ENCODE assay signal across 8 cellular contexts in genomic region chr22:44620129-44620840, GRCh38.
DNase-seq lines count a peak whose midpoint lies in the region; ATAC-seq, FAIRE-seq and TF ChIP-seq lines count a peak whose summit lies in the region.

No MANE protein-coding gene starts in this region.

- no peak for TF ChIP-seq EP300 in SK-N-SH (IDR thresholded peaks at IDR 0.05; ENCODE audit: borderline replicate concordance in 1 of 2, low read depth in 1 of 2, low read length in 1 of 2)
- TF ChIP-seq EP300 in HepG2 (IDR thresholded peaks at IDR 0.05; ENCODE audit: low read depth in 2 of 2, low read length in 2 of 2) = no peak
- no peak for TF ChIP-seq EP300 in HepG2 (CRISPR knock-in tag; IDR thresholded peaks at IDR 0.05; ENCODE audit: borderline replicate concordance)

- H3K4me1 ChIP-seq in SK-N-SH (ENCODE audit: control insufficient read depth in 1 of 2, insufficient read depth in 2 of 2, low read depth in 1 of 2, low read length in 1 of 2) (no peaks in the 10 kb centered on the region; a peak in 1 of 4 replicates), HepG2 (ENCODE audit: insufficient read depth, low read length) (no peaks in the 10 kb centered on the region)

- FAIRE-seq in HepG2 (lab: Jason Lieb, UNC) = no peak

- H3K9me3 ChIP-seq in SK-N-SH (no peaks in the 10 kb centered on the region), HepG2 (ENCODE audit: low read length) (no peaks in the 10 kb centered on the region)

- CTCF ChIA-PET in SK-N-SH (lab: Yijun Ruan, JAX) (interaction anchor here (0.9 kb wide), 1 partner anchor 64 kb away, joined by 3 read pairs; no protein-coding TSS in a partner anchor), HepG2 (lab: Yijun Ruan, JAX; ENCODE audit: low intra/inter-chr PET ratio, low total read pairs) (no interaction called here)

- H3K79me2 ChIP-seq in SK-N-SH (ENCODE audit: insufficient read depth) (no peaks in the 10 kb centered on the region), HepG2 (ENCODE audit: insufficient read depth, low read length) (no peaks in the 10 kb centered on the region)

- H3K4me3 ChIP-seq in SK-N-SH (ENCODE audit: low read depth in 2 of 2, low read length in 1 of 2) = no peak overlapping the region
- H3K4me3 ChIP-seq in HepG2 (replicated peaks in 1 of 3; ENCODE audit: insufficient read depth in 1 of 3, low read depth in 2 of 3, low read length in 3 of 3) = peak overlapping the region in 1 of 3 experiments; percentile 15; a peak in 2 of 6 replicates

- H3K27ac ChIP-seq in SK-N-SH (ENCODE audit: low read depth in 2 of 2, low read length in 1 of 2) (no peak overlapping the region), HepG2 (ENCODE audit: extremely low read length, insufficient read depth, low read length) (no peak overlapping the region)

- H3K4me3 Mint-ChIP-seq in brain = peak overlapping the region in 3 of 5 experiments; percentile 43 to 69 (median 65)

- H4K20me1 ChIP-seq in SK-N-SH (ENCODE audit: insufficient read depth) (no peaks in the 10 kb centered on the region), HepG2 (ENCODE audit: insufficient read depth, low read length) (no peaks in the 10 kb centered on the region)

- 67% methylated on average over 33 of the region's 48 CpGs for whole genome bisulfite sequencing in SK-N-SH (ENCODE audit: low lambda C conversion rate)
- 0% methylated on average over 4 of the region's 48 CpGs for WGBS in HepG2 (ENCODE audit: low lambda C conversion rate)

- no peak for TF ChIP-seq RAD21 in SK-N-SH (IDR thresholded peaks at IDR 0.05; ENCODE audit: low read length)
- no peak for TF ChIP-seq RAD21 in HepG2 (CRISPR knock-in tag; IDR thresholded peaks at IDR 0.05)

- H3K27me3 ChIP-seq in SK-N-SH (ENCODE audit: insufficient read depth) (no peaks in the 10 kb centered on the region), HepG2 (ENCODE audit: control insufficient read depth in 1 of 2, insufficient read depth in 2 of 2, low read length in 2 of 2) (peaks cover 5 to 14% of the 10 kb centered on the region in 2 experiments; a peak in 4 of 5 replicates)

- H3K9me3 Mint-ChIP-seq in brain = peaks cover 1 to 5% (median 2%) of the 10 kb centered on the region in 5 experiments

- peak; percentile 75 for DNase-seq in SK-N-SH
- peak; percentile 23 to 71 (median 52) for DNase-seq in activated CD4-positive, CD25-positive, alpha-beta regulatory T cell (lab: John Stamatoyannopoulos, UW)
- DNase-seq in HepG2 (ENCODE audit: low spot score) = peak; percentile 49
- peak; percentile 36 for DNase-seq in stimulated activated CD8-positive, alpha-beta memory T cell treated with anti-CD3 and anti-CD28 coated beads, Interleukin-15, amount 100 ng/mL, for 24 hours (ENCODE audit: low read depth)
- DNase-seq in HPDE6-E6E7 (ENCODE audit: extremely low spot score) = no peak
- no peak for DNase-seq in inferior parietal cortex (ENCODE audit: extremely low spot score)

- POLR2A ChIA-PET in SK-N-SH (lab: Yijun Ruan, JAX) (no interaction called here), HepG2 (lab: Yijun Ruan, JAX) (no interaction called here)

- no peaks in the 10 kb centered on the region for H3K9me2 ChIP-seq in SK-N-SH

- H3K4me2 ChIP-seq in SK-N-SH (no peak overlapping the region), HepG2 (ENCODE audit: low read depth, low read length) (peak overlapping the region; percentile 22; the same call in 1 of the 2 replicates)

- in situ Hi-C loops in HepG2 (cut with HindIII; ENCODE audit: extremely low pct_ligation_motif_present, low pct_unique_long_range_greater_than_20kb) = loop anchor here (10.0 kb wide), 1 partner anchor 265 kb away; no protein-coding TSS in a partner anchor

- ATAC-seq in SK-N-SH treated with all-trans-retinoic acid at 6 μM for 48 hours (no peak), HepG2 (peak; percentile 38)

- no TSS peak for BruUV-seq in HepG2 (replicated peaks; lab: Mats Ljungman, UMichigan)

- H3K27ac Mint-ChIP-seq in brain = peak overlapping the region in 2 of 5 experiments; percentile 92 to 97

- H3K36me3 ChIP-seq in SK-N-SH (replicated peaks in 1 of 2; ENCODE audit: control insufficient read depth in 1 of 2, insufficient read depth in 2 of 2, low read length in 1 of 2) (no peaks in the 10 kb centered on the region), HepG2 (replicated peaks in 1 of 2; ENCODE audit: control insufficient read depth in 1 of 2, insufficient read depth in 2 of 2, low read length in 2 of 2) (no peaks in the 10 kb centered on the region)

- no peak overlapping the region for H3K9ac ChIP-seq in SK-N-SH
- H3K9ac ChIP-seq in HepG2 (ENCODE audit: insufficient read depth, low read depth, low read length) = no peak overlapping the region

- no peak for TF ChIP-seq CTCF in SK-N-SH (IDR thresholded peaks at IDR 0.05)
- no peak for TF ChIP-seq CTCF in brain (conservative IDR thresholded peaks at IDR 0.05)
- no peak for TF ChIP-seq CTCF in HepG2 (CRISPR knock-in tag; IDR thresholded peaks at IDR 0.05)

- H2AFZ ChIP-seq in SK-N-SH (ENCODE audit: low read depth) (no peak overlapping the region), HepG2 (ENCODE audit: low read length) (no peak overlapping the region)

- no peaks in the 10 kb centered on the region for H3F3A ChIP-seq in SK-N-SH (replicated peaks; ENCODE audit: insufficient read depth)

- peaks cover 46% of the 10 kb centered on the region for H3K4me1 Mint-ChIP-seq in brain

- TF ChIP-seq POLR2A in HepG2 (IDR thresholded peaks at IDR 0.05; ENCODE audit: insufficient read depth in 1 of 2, low read depth in 2 of 2, low read length in 2 of 2) = no peak

- peaks cover 7% of the 10 kb centered on the region for H3K27me3 Mint-ChIP-seq in brain

- intact Hi-C loops in HepG2 (cut with micrococcal nuclease; ENCODE audit: unreplicated experiment) = no loop called here

- no peaks in the 10 kb centered on the region for H3K36me3 Mint-ChIP-seq in brain

TF ChIP-seq in SK-N-SH, 30 proteins besides CTCF, POLR2A, EP300 and RAD21 (continues in another document):
- TF ChIP-seq RCOR1 (IDR thresholded peaks at IDR 0.05; ENCODE audit: low read length) = no peak
- TF ChIP-seq TCF12 (IDR thresholded peaks at IDR 0.05) = no peak
- no peak for TF ChIP-seq RXRA (IDR thresholded peaks at IDR 0.05; ENCODE audit: borderline replicate concordance, low read depth)
- TF ChIP-seq POLR2AphosphoS5 (IDR thresholded peaks at IDR 0.05; ENCODE audit: low read depth, low read length) = no peak
- no peak for TF ChIP-seq ZBTB33 (IDR thresholded peaks at IDR 0.05; ENCODE audit: borderline replicate concordance, low read depth)

TF ChIP-seq in SK-N-SH treated with all-trans-retinoic acid at 6 μM for 48 hours, 23 proteins besides CTCF, POLR2A, EP300 and RAD21 (continues in another document):
- TF ChIP-seq CREB5 (CRISPR knock-in tag; IDR thresholded peaks at IDR 0.05; ENCODE audit: low read depth) (no peak), BACH2 (CRISPR knock-in tag; IDR thresholded peaks at IDR 0.05; ENCODE audit: borderline replicate concordance) (no peak)
- TF ChIP-seq, protein P1, sequence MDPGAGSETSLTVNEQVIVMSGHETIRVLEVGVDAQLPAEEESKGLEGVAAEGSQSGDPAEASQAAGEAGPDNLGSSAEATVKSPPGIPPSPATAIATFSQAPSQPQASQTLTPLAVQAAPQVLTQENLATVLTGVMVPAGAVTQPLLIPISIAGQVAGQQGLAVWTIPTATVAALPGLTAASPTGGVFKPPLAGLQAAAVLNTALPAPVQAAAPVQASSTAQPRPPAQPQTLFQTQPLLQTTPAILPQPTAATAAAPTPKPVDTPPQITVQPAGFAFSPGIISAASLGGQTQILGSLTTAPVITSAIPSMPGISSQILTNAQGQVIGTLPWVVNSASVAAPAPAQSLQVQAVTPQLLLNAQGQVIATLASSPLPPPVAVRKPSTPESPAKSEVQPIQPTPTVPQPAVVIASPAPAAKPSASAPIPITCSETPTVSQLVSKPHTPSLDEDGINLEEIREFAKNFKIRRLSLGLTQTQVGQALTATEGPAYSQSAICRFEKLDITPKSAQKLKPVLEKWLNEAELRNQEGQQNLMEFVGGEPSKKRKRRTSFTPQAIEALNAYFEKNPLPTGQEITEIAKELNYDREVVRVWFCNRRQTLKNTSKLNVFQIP (CRISPR knock-in tag; IDR thresholded peaks at IDR 0.05; ENCODE audit: borderline replicate concordance, low read depth) = no peak

TF ChIP-seq in HepG2, 621 proteins besides CTCF, POLR2A, EP300 and RAD21 (continues in another document):
- no peak for TF ChIP-seq ZFY (CRISPR knock-in tag; IDR thresholded peaks at IDR 0.05)
- peak; percentile 86 for TF ChIP-seq RFX1 (IDR thresholded peaks at IDR 0.05)
- TF ChIP-seq ZNF747 (CRISPR knock-in tag; IDR thresholded peaks at IDR 0.05; ENCODE audit: borderline replicate concordance) = no peak
- no peak for TF ChIP-seq ZNF572 (CRISPR knock-in tag; IDR thresholded peaks at IDR 0.05)
- TF ChIP-seq RFX3 (CRISPR knock-in tag; IDR thresholded peaks at IDR 0.05) = peak; percentile 73
- peak; percentile 88 for TF ChIP-seq RFX5 (IDR thresholded peaks at IDR 0.05; ENCODE audit: low read depth, low read length)
- no peak for TF ChIP-seq ARID2 (CRISPR knock-in tag; IDR thresholded peaks at IDR 0.05; ENCODE audit: borderline replicate concordance)
- no peak for TF ChIP-seq CBFB (CRISPR knock-in tag; IDR thresholded peaks at IDR 0.05)
- TF ChIP-seq, protein P2, sequence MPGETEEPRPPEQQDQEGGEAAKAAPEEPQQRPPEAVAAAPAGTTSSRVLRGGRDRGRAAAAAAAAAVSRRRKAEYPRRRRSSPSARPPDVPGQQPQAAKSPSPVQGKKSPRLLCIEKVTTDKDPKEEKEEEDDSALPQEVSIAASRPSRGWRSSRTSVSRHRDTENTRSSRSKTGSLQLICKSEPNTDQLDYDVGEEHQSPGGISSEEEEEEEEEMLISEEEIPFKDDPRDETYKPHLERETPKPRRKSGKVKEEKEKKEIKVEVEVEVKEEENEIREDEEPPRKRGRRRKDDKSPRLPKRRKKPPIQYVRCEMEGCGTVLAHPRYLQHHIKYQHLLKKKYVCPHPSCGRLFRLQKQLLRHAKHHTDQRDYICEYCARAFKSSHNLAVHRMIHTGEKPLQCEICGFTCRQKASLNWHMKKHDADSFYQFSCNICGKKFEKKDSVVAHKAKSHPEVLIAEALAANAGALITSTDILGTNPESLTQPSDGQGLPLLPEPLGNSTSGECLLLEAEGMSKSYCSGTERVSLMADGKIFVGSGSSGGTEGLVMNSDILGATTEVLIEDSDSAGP (CRISPR knock-in tag; IDR thresholded peaks at IDR 0.05; ENCODE audit: borderline replicate concordance) = peak; percentile 46; the same call in 1 of the 2 replicates
- TF ChIP-seq ZNF7 (CRISPR knock-in tag; IDR thresholded peaks at IDR 0.05) = no peak
- no peak for TF ChIP-seq ZNF17 (CRISPR knock-in tag; IDR thresholded peaks at IDR 0.05)

Comparison
In these comparisons a context has a peak if more than half of its experiments do, and no peak if none do; other contexts are left out.
1. DNase-seq: peak in SK-N-SH (single experiment), activated CD4-positive, CD25-positive, alpha-beta regulatory T cell (4 of 4), HepG2 (single experiment) and stimulated activated CD8-positive, alpha-beta memory T cell treated with anti-CD3 and anti-CD28 coated beads, Interleukin-15, amount 100 ng/mL, for 24 hours (single experiment); none in HPDE6-E6E7 (single experiment) and inferior parietal cortex (single experiment).
2. Of the 25 proteins assayed by ChIP-seq in both HepG2 and SK-N-SH: peak only in HepG2: MXI1 and RFX5; only in SK-N-SH: none; in both: none; in neither: 23.